25 cellular contexts compared by ENCODE assay signal in genomic region chr7:106914018-106914607, GRCh38. TPM values are rescaled to one million over a fixed set of nuclear protein-coding genes. Genes with fewer than 3 reads are reported as not detected.
DNase-seq lines count a peak whose midpoint lies in the region; ATAC-seq, FAIRE-seq and TF ChIP-seq lines count a peak whose summit lies in the region.
"Had no signal": no experiment of that assay in that cellular context is flagged by ENCODE, and none has a peak within 500 bp of the region (broad histone marks: within the 10 kb centered on the region; RNA-seq: fewer than 3 reads in every experiment).

No MANE protein-coding gene starts in this region.

- H2BK20ac ChIP-seq in H1 (ENCODE audit: low read length), result no peak overlapping the region

- H3K36me3 ChIP-seq in HepG2 (replicated peaks in 1 of 2; ENCODE audit: control insufficient read depth in 1 of 2, insufficient read depth in 2 of 2, low read length in 2 of 2) (no peaks in the 10 kb centered on the region), right lobe of liver (no peaks in the 10 kb centered on the region), H1 (ENCODE audit: control insufficient read depth in 2 of 4, insufficient read depth in 4 of 4, low read length in 3 of 4) (no peaks in the 10 kb centered on the region)
- H3K36me3 ChIP-seq: MG63 had no signal

- H2BK5ac ChIP-seq in H1 (ENCODE audit: low read depth, low read length), result no peak overlapping the region

- CTCF ChIA-PET in HepG2 (lab: Yijun Ruan, JAX; ENCODE audit: low intra/inter-chr PET ratio, low total read pairs), result no interaction called here
- CTCF ChIA-PET in H1 (lab: Charles Lee; ENCODE audit: partially characterized antibody), result interaction anchor here (0.6 kb wide), 1 partner anchor 79 kb away, joined by 3 read pairs; no protein-coding TSS in a partner anchor

- BruUV-seq in HepG2 (replicated peaks; lab: Mats Ljungman, UMichigan), result no TSS peak

- H4K91ac ChIP-seq in H1 (replicated peaks; ENCODE audit: insufficient read length, low read length), result no peak overlapping the region

- no peak overlapping the region for H2AK5ac ChIP-seq in H1 (ENCODE audit: low read depth, low read length)

- TF ChIP-seq EP300 in HepG2 (IDR thresholded peaks at IDR 0.05; ENCODE audit: low read depth in 2 of 2, low read length in 2 of 2) (no peak), HepG2 (CRISPR knock-in tag; IDR thresholded peaks at IDR 0.05; ENCODE audit: borderline replicate concordance) (no peak), H1 (IDR thresholded peaks at IDR 0.05; ENCODE audit: borderline replicate concordance in 1 of 2, low read depth in 2 of 2, low read length in 2 of 2) (no peak)

- H4K20me1 ChIP-seq in HepG2 (ENCODE audit: insufficient read depth, low read length) (no peaks in the 10 kb centered on the region), H1 (replicated peaks in 1 of 2; ENCODE audit: control insufficient read depth in 1 of 2, insufficient read depth in 2 of 2, low read length in 2 of 2) (no peaks in the 10 kb centered on the region)

- H3K4me3 ChIP-seq in HepG2 (replicated peaks in 1 of 3; ENCODE audit: insufficient read depth in 1 of 3, low read depth in 2 of 3, low read length in 3 of 3) (no peak overlapping the region), right lobe of liver (no peak overlapping the region), NB4 (ENCODE audit: low read depth, low read length) (no peak overlapping the region), H1 (ENCODE audit: extremely low read depth in 1 of 4, insufficient read depth in 2 of 4, low read depth in 3 of 4, low read length in 4 of 4) (no peak overlapping the region)
- H3K4me3 ChIP-seq: MG63, SK-N-MC had no signal

- no peak overlapping the region for H3K23ac ChIP-seq in H1 (ENCODE audit: insufficient read length)

- POLR2A ChIA-PET in HepG2 (lab: Yijun Ruan, JAX), result no interaction called here
- POLR2A ChIA-PET in H1 (lab: Charles Lee; ENCODE audit: partially characterized antibody), result no interaction called here

- H3K14ac ChIP-seq in H1 (ENCODE audit: insufficient read length), result no peak overlapping the region

- no peak for ATAC-seq in HepG2
- ATAC-seq in right lobe of liver, result no peak
- ATAC-seq: T-helper 17 cell had no signal

- H3K27me3 ChIP-seq in HepG2 (ENCODE audit: control insufficient read depth in 1 of 2, insufficient read depth in 2 of 2, low read length in 2 of 2) (no peaks in the 10 kb centered on the region; a peak in 1 of 5 replicates), right lobe of liver (no peaks in the 10 kb centered on the region), H1 (replicated peaks in 1 of 4; ENCODE audit: control insufficient read depth in 3 of 4, extremely low read depth in 1 of 4, insufficient read depth in 3 of 4, low read length in 3 of 4) (no peaks in the 10 kb centered on the region)
- H3K27me3 ChIP-seq: MG63 had no signal

- TF ChIP-seq POLR2A in HepG2 (IDR thresholded peaks at IDR 0.05; ENCODE audit: insufficient read depth in 1 of 2, low read depth in 2 of 2, low read length in 2 of 2), result no peak
- TF ChIP-seq POLR2A in right lobe of liver (IDR thresholded peaks at IDR 0.05), result no peak
- no peak for TF ChIP-seq POLR2A in NB4 (IDR thresholded peaks at IDR 0.05; ENCODE audit: extremely low read depth, insufficient read length)
- no peak for TF ChIP-seq POLR2A in H1 (IDR thresholded peaks at IDR 0.05; ENCODE audit: control extremely low read depth in 1 of 2, low read depth in 2 of 2, low read length in 2 of 2)
- TF ChIP-seq POLR2A in H54 (IDR thresholded peaks at IDR 0.05; ENCODE audit: low read depth, low read length), result no peak

- H3K4me1 ChIP-seq in HepG2 (ENCODE audit: insufficient read depth, low read length) (no peaks in the 10 kb centered on the region), right lobe of liver (no peaks in the 10 kb centered on the region), H1 (replicated peaks in 1 of 4; ENCODE audit: control insufficient read depth in 3 of 4, insufficient read depth in 4 of 4, low read length in 3 of 4) (no peaks in the 10 kb centered on the region)

- H2AFZ ChIP-seq in HepG2 (ENCODE audit: low read length), result no peak overlapping the region
- no peak overlapping the region for H2AFZ ChIP-seq in H1 (ENCODE audit: low read length)

- no peak overlapping the region for H3K56ac ChIP-seq in H1 (replicated peaks; ENCODE audit: insufficient read length, low read depth, low read length)

- intact Hi-C loops in HepG2 (cut with micrococcal nuclease; ENCODE audit: unreplicated experiment) (no loop called here), right lobe of liver (cut with DNase I) (no loop called here)

- no peak overlapping the region for H3K4me2 ChIP-seq in HepG2 (ENCODE audit: low read depth, low read length)
- H3K4me2 ChIP-seq in H1 (ENCODE audit: insufficient read depth in 1 of 2, low read depth in 2 of 2, low read length in 2 of 2), result no peak overlapping the region

- H3K18ac ChIP-seq in H1 (ENCODE audit: extremely low read depth, low read length), result no peak overlapping the region

- H4K8ac ChIP-seq in H1 (ENCODE audit: extremely low read depth, insufficient read depth, low read length), result no peak overlapping the region

- H3K79me1 ChIP-seq in H1 (ENCODE audit: low read depth, low read length), result no peaks in the 10 kb centered on the region

- no peaks in the 10 kb centered on the region for H3K23me2 ChIP-seq in H1 (ENCODE audit: low read depth, low read length)

- no peak overlapping the region for H2BK15ac ChIP-seq in H1 (ENCODE audit: low read length)

- H3K9me3 ChIP-seq in HepG2 (ENCODE audit: low read length) (no peaks in the 10 kb centered on the region), right lobe of liver (no peaks in the 10 kb centered on the region), H1 (ENCODE audit: insufficient read depth in 2 of 2, low read depth in 1 of 2, low read length in 1 of 2) (no peaks in the 10 kb centered on the region)
- H3K9me3 ChIP-seq: MG63 had no signal

- H4K5ac ChIP-seq in H1 (ENCODE audit: insufficient read length, low read depth, low read length), result no peak overlapping the region

- in situ Hi-C loops in HepG2 (cut with HindIII; ENCODE audit: extremely low pct_ligation_motif_present, low pct_unique_long_range_greater_than_20kb), result no loop called here

- TF ChIP-seq RAD21 in HepG2 (CRISPR knock-in tag; IDR thresholded peaks at IDR 0.05) (no peak), H1 (IDR thresholded peaks at IDR 0.05 in 1 of 2, conservative IDR thresholded peaks at IDR 0.05 in 1 of 2; ENCODE audit: low read depth in 2 of 2, low read length in 2 of 2) (no peak)

- H2BK120ac ChIP-seq in H1 (replicated peaks; ENCODE audit: low read depth, low read length), result no peak overlapping the region

- no peak for TF ChIP-seq CTCF in HepG2 (CRISPR knock-in tag; IDR thresholded peaks at IDR 0.05)
- no peak for TF ChIP-seq CTCF in right lobe of liver (IDR thresholded peaks at IDR 0.05)
- TF ChIP-seq CTCF in NB4 (IDR thresholded peaks at IDR 0.05; ENCODE audit: low read depth, low read length), result no peak
- no peak for TF ChIP-seq CTCF in H1 (IDR thresholded peaks at IDR 0.05; ENCODE audit: control extremely low read depth in 1 of 3, insufficient read depth in 1 of 3, low read depth in 1 of 3, low read length in 3 of 3)

- H3K27ac ChIP-seq in HepG2 (ENCODE audit: extremely low read length, insufficient read depth, low read length) (no peak overlapping the region), right lobe of liver (no peak overlapping the region), H1 (ENCODE audit: low read depth, low read length) (no peak overlapping the region)
- H3K27ac ChIP-seq: HL-60, RWPE1, SK-N-MC had no signal

- WGBS in HepG2 (ENCODE audit: low lambda C conversion rate), result 42% methylated on average over 3 of the region's 3 CpGs
- WGBS in right lobe of liver (ENCODE audit: insufficient coverage, low coverage, low lambda C conversion rate, missing lambda C conversion rate), result 72% methylated on average over 3 of the region's 3 CpGs
- 96% methylated on average over 3 of the region's 3 CpGs; no CpG with 5 or more reads in 1 of the 2 experiments for WGBS in H1 (ENCODE audit: extremely low coverage in 1 of 2, insufficient coverage in 1 of 2, insufficient read length in 1 of 2, insufficient replicate concordance in 2 of 2, low coverage in 1 of 2, low lambda C conversion rate in 2 of 2, missing lambda C conversion rate in 1 of 2), 2 experiments

- H3K4ac ChIP-seq in H1 (replicated peaks; ENCODE audit: insufficient read length, low read depth, low read length), result no peak overlapping the region

- H3K9ac ChIP-seq in HepG2 (ENCODE audit: insufficient read depth, low read depth, low read length), result no peak overlapping the region
- H3K9ac ChIP-seq in H1 (replicated peaks in 1 of 4; ENCODE audit: extremely low read depth in 1 of 4, low read depth in 3 of 4, low read length in 3 of 4), result no peak overlapping the region

- DNase-seq in HepG2 (ENCODE audit: low spot score) (no peak), right lobe of liver (no peak), NB4 (ENCODE audit: low read depth) (peak; percentile 19), H1 (ENCODE audit: low read depth in 1 of 2, low spot score in 2 of 2) (no peak), NCI-H345 (lab: John Stamatoyannopoulos, UW) (no peak), D341Med (ENCODE audit: low spot score) (no peak), H54 (ENCODE audit: insufficient read length, low spot score) (no peak)
- DNase-seq: DMS53, EL, GF-D8, H9, Kasumi-1, MG63, NCI-H1105 treated with DMSO at 0.1 percent for 48 hours, NCI-H2029 treated with DMSO at 0.1 percent for 48 hours, NCI-H226, NCI-H524 treated with DMSO at 0.1 percent for 48 hours, SHP77 treated with DMSO at 0.1 percent for 48 hours, SW 1271, T-helper 17 cell had no signal

- FAIRE-seq in HepG2 (lab: Jason Lieb, UNC) (no peak), H1 (lab: Jason Lieb, UNC) (no peak), H54 (lab: Jason Lieb, UNC) (no peak)
- FAIRE-seq: D721Med, GM19239 had no signal

- H3K79me2 ChIP-seq in HepG2 (ENCODE audit: insufficient read depth, low read length) (no peaks in the 10 kb centered on the region), H1 (ENCODE audit: control insufficient read depth in 1 of 2, insufficient read depth in 2 of 2, low read length in 2 of 2) (no peaks in the 10 kb centered on the region)

- no peak overlapping the region for H2BK12ac ChIP-seq in H1 (ENCODE audit: low read depth, low read length)

RNA-seq across cellular contexts. Expression of gene PIK3CG, which starts 49.0 kb away (rescaled TPM):
- not detected in 2 replicates for total RNA-seq in HepG2 (2016; rRNA removed; fragmentation: Illumina TruSeq; extraction: Trizol)
- not detected in 2 replicates for total RNA-seq in HepG2 (2016; cell fraction: cytosol; rRNA removed; fragmentation: Illumina TruSeq; extraction: Trizol; ENCODE audit: low read depth)
- not detected in 2 replicates for total RNA-seq in HepG2 (2016; cell fraction: insoluble cytoplasmic fraction; rRNA removed; fragmentation: Illumina TruSeq; extraction: Trizol)
- not detected in 2 replicates for total RNA-seq in HepG2 (2016; cell fraction: membrane; rRNA removed; fragmentation: Illumina TruSeq; extraction: Trizol)
- total RNA-seq in HepG2 (2016; cell fraction: nucleus; rRNA removed; fragmentation: Illumina TruSeq; extraction: Trizol), result not detected in 2 replicates
- not detected in 2 replicates for polyA plus RNA-seq in HepG2 (2011; rRNA removed)
- not detected in 2 replicates for polyA plus RNA-seq in HepG2 (2011; cell fraction: cytosol; rRNA removed)
- polyA plus RNA-seq in HepG2 (2011; cell fraction: nucleus; rRNA removed), result not detected in 2 replicates
- not detected in 2 replicates for polyA plus RNA-seq in HepG2 (2012)
- not detected in 2 replicates for polyA plus RNA-seq in HepG2 (2016; cell fraction: cytosol; fragmentation: Illumina TruSeq; extraction: Trizol; ENCODE audit: low read depth)
- not detected in 2 replicates for polyA plus RNA-seq in HepG2 (2016; cell fraction: insoluble cytoplasmic fraction; fragmentation: Illumina TruSeq; extraction: Trizol; ENCODE audit: low read depth)
- polyA plus RNA-seq in HepG2 (2016; cell fraction: membrane; fragmentation: Illumina TruSeq; extraction: Trizol; ENCODE audit: low read depth), result not detected in 2 replicates
- polyA plus RNA-seq in HepG2 (2016; cell fraction: nucleus; fragmentation: Illumina TruSeq; extraction: Trizol; ENCODE audit: insufficient read depth, low read depth), result not detected in 2 replicates
- 0.04 and 0.16 TPM in 2 replicates for polyA minus RNA-seq in HepG2 (2011; rRNA and poly(A)+ RNA removed; ENCODE audit: low replicate concordance)
- polyA minus RNA-seq in HepG2 (2011; cell fraction: cytosol; rRNA and poly(A)+ RNA removed), result not detected in 2 replicates
- polyA minus RNA-seq in HepG2 (2011; cell fraction: nucleus; rRNA and poly(A)+ RNA removed), result not detected in 2 replicates
- 1 to 10 TPM in 1 of 6 experiments, under 1 TPM in 5; 0.53 to 1.9 (median 0.71) TPM for total RNA-seq in right lobe of liver
- total RNA-seq in H1 (2021; fragmentation: NEBNext Ultra II Directional; extraction: Animal tissue kit (Norgen Biotek cat#: 25700)), result not detected in 2 replicates
- polyA plus RNA-seq in H1 (2011; rRNA removed), result not detected in 2 replicates
- polyA plus RNA-seq in H1 (2011; cell fraction: cytosol; rRNA removed), result not detected
- not detected for polyA plus RNA-seq in H1 (2011; cell fraction: nucleus; rRNA removed)
- polyA plus RNA-seq in H1 (2012, experiment 1 of 2), result not detected in 4 replicates
- not detected for polyA plus RNA-seq in H1 (2012, experiment 2 of 2)
- polyA plus RNA-seq in H1 (2013, experiment 1 of 2), result not detected
- not detected for polyA plus RNA-seq in H1 (2013, experiment 2 of 2)
- not detected in 2 replicates for polyA minus RNA-seq in H1 (2011; rRNA and poly(A)+ RNA removed)
- not detected for polyA minus RNA-seq in H1 (2011; cell fraction: cytosol; rRNA and poly(A)+ RNA removed)
- polyA minus RNA-seq in H1 (2011; cell fraction: nucleus; rRNA and poly(A)+ RNA removed), result not detected
- total RNA-seq: H9 had no signal

Comparison
In these comparisons a context has a peak if more than half of its experiments do, and no peak if none do; other contexts are left out.
1. Of the 41 proteins assayed by ChIP-seq in both HepG2 and H1: peak only in HepG2: none; only in H1: none; in both: CEBPB; in neither: 40.